ENCODE assay signal across 21 cellular contexts in the genomic region with DNA sequence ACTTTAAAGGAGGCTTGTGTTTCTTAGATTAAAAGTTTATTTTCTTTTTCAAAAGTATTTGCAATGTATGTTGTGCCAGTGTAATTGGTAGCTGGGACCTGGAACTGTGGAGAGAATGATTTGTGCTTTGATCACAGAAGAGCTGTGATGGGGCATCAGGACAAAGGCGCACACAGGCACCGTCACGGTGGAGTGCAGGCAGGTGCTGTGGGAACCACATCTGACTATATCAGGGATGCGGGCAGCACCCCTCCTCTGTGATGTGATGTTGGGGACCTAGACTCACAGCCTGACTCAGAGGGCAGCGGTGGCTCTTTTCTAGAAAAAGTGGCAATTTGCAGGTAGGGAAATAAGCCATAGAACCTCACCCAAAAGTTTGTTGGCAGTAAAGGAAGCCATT. TPM values are rescaled to one million over a fixed set of nuclear protein-coding genes. Genes with fewer than 3 reads are reported as not detected.
A peak's percentile ranks its signal among the peaks of the same experiment; 100 is the strongest.
DNase-seq lines count a peak whose midpoint lies in the region; ATAC-seq and TF ChIP-seq lines count a peak whose summit lies in the region.
"Had no signal": no experiment of that assay in that cellular context is flagged by ENCODE, and none has a peak within 500 bp of the region (broad histone marks: within the 10 kb centered on the region; RNA-seq: fewer than 3 reads in every experiment).

No MANE protein-coding gene starts in this region.

- CTCF ChIA-PET in activated CD4-positive, alpha-beta T cell treated with anti-CD3 and anti-CD28 coated beads for 36 hours (lab: Charles Lee): interaction anchor here (0.6 to 0.7 kb wide), 2 partner anchors 24 to 183 kb away, joined by 3 read pairs; no protein-coding TSS in a partner anchor

- H3K4me3 Mint-ChIP-seq in activated CD4-positive, alpha-beta T cell treated with anti-CD3 and anti-CD28 coated beads for 36 hours: no peak overlapping the region
- no peak overlapping the region for H3K4me3 Mint-ChIP-seq in activated CD4-positive, alpha-beta T cell treated with anti-CD3 and anti-CD28 coated beads, Interleukin-2, amount 10 ng/mL, durations not matched to agents 24 days and 14 days
- no peak overlapping the region for H3K4me3 Mint-ChIP-seq in GM23338
- no peak overlapping the region for H3K4me3 Mint-ChIP-seq in activated T-helper 1 cell treated with anti-CD3 and anti-CD28 coated beads, Interleukin-12 subunit alpha, Interleukin-12 subunit beta, Interleukin-2, Interleukin-4 antibody, amounts not matched to agents 30 ng/mL and 10 ng/mL and 1 ng/mL, durations not matched to agents 14 hours and 24 hours and 36 hours
- H3K4me3 Mint-ChIP-seq: activated naive CD4-positive, alpha-beta T cell treated with anti-CD3 and anti-CD28 coated beads, Interleukin-2, amount 10 ng/mL, durations not matched to agents 7 days and 5 days had no signal

- H4K20me1 ChIP-seq in GM23338 (replicated peaks; ENCODE audit: insufficient read depth) (no peaks in the 10 kb centered on the region), osteoblast (ENCODE audit: insufficient read depth, low read length) (no peaks in the 10 kb centered on the region)

- H3K9me3 ChIP-seq in osteoblast (ENCODE audit: low read depth, low read length) (no peaks in the 10 kb centered on the region), uterus (no peaks in the 10 kb centered on the region)
- H3K9me3 ChIP-seq: heart right ventricle, tibial nerve had no signal

- H3K4me1 ChIP-seq in GM23338 (ENCODE audit: insufficient read depth) (no peaks in the 10 kb centered on the region; the same call in 1 of the 2 replicates), osteoblast (ENCODE audit: insufficient read depth, low read length) (no peaks in the 10 kb centered on the region), uterus (no peaks in the 10 kb centered on the region)

- H3F3A ChIP-seq in GM23338 (replicated peaks; ENCODE audit: low read depth): no peaks in the 10 kb centered on the region

- H3K4me2 ChIP-seq in GM23338: no peak overlapping the region
- no peak overlapping the region for H3K4me2 ChIP-seq in osteoblast (ENCODE audit: insufficient read depth, low read length)

- H3K36me3 ChIP-seq in GM23338 (ENCODE audit: insufficient read depth) (no peaks in the 10 kb centered on the region), osteoblast (ENCODE audit: insufficient read depth, low read length) (no peaks in the 10 kb centered on the region), uterus (no peaks in the 10 kb centered on the region)
- H3K36me3 ChIP-seq: tibial nerve had no signal

- peak; percentile 19 for ATAC-seq in activated CD4-positive, alpha-beta T cell treated with anti-CD3 and anti-CD28 coated beads for 36 hours
- no peak; the same call in 2 of the 3 replicates for ATAC-seq in GM23338
- ATAC-seq: heart right ventricle, left ventricle myocardium superior had no signal

- POLR2A ChIA-PET in activated CD4-positive, alpha-beta T cell treated with anti-CD3 and anti-CD28 coated beads for 36 hours (lab: Charles Lee): interaction anchor here (0.6 kb wide), 1 partner anchor 41 kb away, joined by 5 read pairs; no protein-coding TSS in a partner anchor

- H3K4me1 Mint-ChIP-seq in activated CD4-positive, alpha-beta T cell treated with anti-CD3 and anti-CD28 coated beads for 36 hours: peaks cover 40% of the 10 kb centered on the region
- peaks cover 49% of the 10 kb centered on the region for H3K4me1 Mint-ChIP-seq in activated CD4-positive, alpha-beta T cell treated with anti-CD3 and anti-CD28 coated beads, Interleukin-2, amount 10 ng/mL, durations not matched to agents 24 days and 14 days
- peaks cover 12% of the 10 kb centered on the region for H3K4me1 Mint-ChIP-seq in GM23338
- peaks cover 58% of the 10 kb centered on the region for H3K4me1 Mint-ChIP-seq in activated T-helper 1 cell treated with anti-CD3 and anti-CD28 coated beads, Interleukin-12 subunit alpha, Interleukin-12 subunit beta, Interleukin-2, Interleukin-4 antibody, amounts not matched to agents 30 ng/mL and 10 ng/mL and 1 ng/mL, durations not matched to agents 14 hours and 24 hours and 36 hours (ENCODE audit: low read depth)

- peaks cover 84% of the 10 kb centered on the region for H3K36me3 Mint-ChIP-seq in activated CD4-positive, alpha-beta T cell treated with anti-CD3 and anti-CD28 coated beads for 36 hours (ENCODE audit: low read depth)
- peaks cover 83% of the 10 kb centered on the region for H3K36me3 Mint-ChIP-seq in activated CD4-positive, alpha-beta T cell treated with anti-CD3 and anti-CD28 coated beads, Interleukin-2, amount 10 ng/mL, durations not matched to agents 24 days and 14 days (ENCODE audit: low read depth)
- H3K36me3 Mint-ChIP-seq in GM23338 (ENCODE audit: low read depth): no peaks in the 10 kb centered on the region
- peaks cover 66% of the 10 kb centered on the region for H3K36me3 Mint-ChIP-seq in activated T-helper 1 cell treated with anti-CD3 and anti-CD28 coated beads, Interleukin-12 subunit alpha, Interleukin-12 subunit beta, Interleukin-2, Interleukin-4 antibody, amounts not matched to agents 30 ng/mL and 10 ng/mL and 1 ng/mL, durations not matched to agents 14 hours and 24 hours and 36 hours (ENCODE audit: low read depth)

- no peak for TF ChIP-seq POLR2A in uterus (IDR thresholded peaks at IDR 0.05)

- no peaks in the 10 kb centered on the region for H3K27me3 Mint-ChIP-seq in activated CD4-positive, alpha-beta T cell treated with anti-CD3 and anti-CD28 coated beads for 36 hours
- H3K27me3 Mint-ChIP-seq in activated CD4-positive, alpha-beta T cell treated with anti-CD3 and anti-CD28 coated beads, Interleukin-2, amount 10 ng/mL, durations not matched to agents 24 days and 14 days: no peaks in the 10 kb centered on the region
- peaks cover 1% of the 10 kb centered on the region for H3K27me3 Mint-ChIP-seq in GM23338 (ENCODE audit: insufficient read depth, low read depth, poor library complexity)
- no peaks in the 10 kb centered on the region for H3K27me3 Mint-ChIP-seq in activated T-helper 1 cell treated with anti-CD3 and anti-CD28 coated beads, Interleukin-12 subunit alpha, Interleukin-12 subunit beta, Interleukin-2, Interleukin-4 antibody, amounts not matched to agents 30 ng/mL and 10 ng/mL and 1 ng/mL, durations not matched to agents 14 hours and 24 hours and 36 hours (ENCODE audit: insufficient read depth)
- H3K27me3 Mint-ChIP-seq: activated naive CD4-positive, alpha-beta T cell treated with anti-CD3 and anti-CD28 coated beads, Interleukin-2, amount 10 ng/mL, durations not matched to agents 7 days and 5 days had no signal

- H3K27ac ChIP-seq in GM23338 (ENCODE audit: low read depth) (no peak overlapping the region), coronary artery (no peak overlapping the region), osteoblast (ENCODE audit: low read depth, low read length) (no peak overlapping the region), uterus (no peak overlapping the region)
- H3K27ac ChIP-seq: heart right ventricle, tibial nerve had no signal

- intact Hi-C loops in activated CD4-positive, alpha-beta T cell treated with anti-CD3 and anti-CD28 coated beads for 36 hours (cut with DNase I, micrococcal nuclease): no loop called here
- intact Hi-C loops in activated CD4-positive, alpha-beta T cell treated with anti-CD3 and anti-CD28 coated beads, Interleukin-2, amount 10 ng/mL, durations not matched to agents 24 days and 14 days (cut with micrococcal nuclease): no loop called here
- intact Hi-C loops in activated T-helper 1 cell treated with anti-CD3 and anti-CD28 coated beads, Interleukin-12 subunit alpha, Interleukin-12 subunit beta, Interleukin-2, Interleukin-4 antibody, amounts not matched to agents 30 ng/mL and 10 ng/mL and 1 ng/mL, durations not matched to agents 14 hours and 24 hours and 36 hours (cut with micrococcal nuclease): no loop called here
- intact Hi-C loops in uterus (cut with DNase I; ENCODE audit: low total_unique reads): no loop called here

- H3K4me3 ChIP-seq in GM23338: no peak overlapping the region
- H3K4me3 ChIP-seq in coronary artery: no peak overlapping the region
- H3K4me3 ChIP-seq in osteoblast (ENCODE audit: insufficient read depth, low read length): no peak overlapping the region
- no peak overlapping the region for H3K4me3 ChIP-seq in uterus
- H3K4me3 ChIP-seq: heart right ventricle, tibial nerve had no signal

- TF ChIP-seq CTCF in GM23338 (conservative IDR thresholded peaks at IDR 0.05; ENCODE audit: low read depth in 2 of 2): no peak
- TF ChIP-seq CTCF in coronary artery (IDR thresholded peaks at IDR 0.05): no peak
- TF ChIP-seq CTCF in osteoblast (IDR thresholded peaks at IDR 0.05; ENCODE audit: extremely low read depth, low read depth, low read length): no peak
- no peak for TF ChIP-seq CTCF in uterus (IDR thresholded peaks at IDR 0.05)

- no peaks in the 10 kb centered on the region for H3K9me2 ChIP-seq in GM23338 (ENCODE audit: insufficient read depth)

- no peak for DNase-seq in activated CD4-positive, alpha-beta T cell treated with anti-CD3 and anti-CD28 coated beads for 36 hours
- DNase-seq in activated CD4-positive, alpha-beta T cell treated with anti-CD3 and anti-CD28 coated beads, Interleukin-2, amount 10 ng/mL, durations not matched to agents 24 days and 14 days: no peak
- DNase-seq in GM23338 (ENCODE audit: low spot score): no peak
- peak; percentile 46 for DNase-seq in coronary artery (ENCODE audit: low spot score)
- peak; percentile 10 for DNase-seq in osteoblast (ENCODE audit: insufficient read length, low spot score, missing footprints)
- DNase-seq in HT-29 (ENCODE audit: low spot score): no peak
- no peak for DNase-seq in activated T-helper 1 cell treated with anti-CD3 and anti-CD28 coated beads, Interleukin-12 subunit alpha, Interleukin-12 subunit beta, Interleukin-2, Interleukin-4 antibody, amounts not matched to agents 30 ng/mL and 10 ng/mL and 1 ng/mL, durations not matched to agents 14 hours and 24 hours and 36 hours (ENCODE audit: low spot score)
- no peak for DNase-seq in uterus
- DNase-seq: activated CD4-positive, alpha-beta T cell treated with anti-CD3 and anti-CD28 coated beads for 1 hour; activated naive CD4-positive, alpha-beta T cell treated with anti-CD3 and anti-CD28 coated beads, Interleukin-2, amount 10 ng/mL, durations not matched to agents 7 days and 5 days; Calu3; cerebellar nuclear complex; heart right ventricle; KBM-7; left ventricle myocardium superior; NCI-H2171 treated with DMSO at 0.1 percent for 48 hours; NCI-H69; small intestine; stimulated activated CD4-positive, alpha-beta T cell treated with anti-CD3 and anti-CD28 coated beads, Interleukin-2, amount 100 ng/mL, for 24 hours; stimulated activated naive CD4-positive, alpha-beta T cell treated with Interleukin-2 at 50 U/mL for 16 hours had no signal

- H3K27me3 ChIP-seq in GM23338 (ENCODE audit: insufficient read depth) (no peaks in the 10 kb centered on the region), osteoblast (ENCODE audit: insufficient read depth, low read length) (no peaks in the 10 kb centered on the region), uterus (no peaks in the 10 kb centered on the region)
- H3K27me3 ChIP-seq: heart right ventricle, tibial nerve had no signal

- H2AFZ ChIP-seq in GM23338: peak overlapping the region; percentile 59; the same call in 1 of the 2 replicates
- no peak overlapping the region for H2AFZ ChIP-seq in osteoblast (ENCODE audit: low read length)

- H3K27ac Mint-ChIP-seq in activated CD4-positive, alpha-beta T cell treated with anti-CD3 and anti-CD28 coated beads for 36 hours: no peak overlapping the region
- no peak overlapping the region for H3K27ac Mint-ChIP-seq in activated CD4-positive, alpha-beta T cell treated with anti-CD3 and anti-CD28 coated beads, Interleukin-2, amount 10 ng/mL, durations not matched to agents 24 days and 14 days
- H3K27ac Mint-ChIP-seq in GM23338: no peak overlapping the region
- H3K27ac Mint-ChIP-seq in activated T-helper 1 cell treated with anti-CD3 and anti-CD28 coated beads, Interleukin-12 subunit alpha, Interleukin-12 subunit beta, Interleukin-2, Interleukin-4 antibody, amounts not matched to agents 30 ng/mL and 10 ng/mL and 1 ng/mL, durations not matched to agents 14 hours and 24 hours and 36 hours: no peak overlapping the region
- H3K27ac Mint-ChIP-seq: activated naive CD4-positive, alpha-beta T cell treated with anti-CD3 and anti-CD28 coated beads, Interleukin-2, amount 10 ng/mL, durations not matched to agents 7 days and 5 days had no signal

- no peaks in the 10 kb centered on the region for H3K9me3 Mint-ChIP-seq in activated CD4-positive, alpha-beta T cell treated with anti-CD3 and anti-CD28 coated beads for 36 hours (ENCODE audit: low read depth)
- no peaks in the 10 kb centered on the region for H3K9me3 Mint-ChIP-seq in activated CD4-positive, alpha-beta T cell treated with anti-CD3 and anti-CD28 coated beads, Interleukin-2, amount 10 ng/mL, durations not matched to agents 24 days and 14 days
- no peaks in the 10 kb centered on the region for H3K9me3 Mint-ChIP-seq in GM23338
- H3K9me3 Mint-ChIP-seq in activated T-helper 1 cell treated with anti-CD3 and anti-CD28 coated beads, Interleukin-12 subunit alpha, Interleukin-12 subunit beta, Interleukin-2, Interleukin-4 antibody, amounts not matched to agents 30 ng/mL and 10 ng/mL and 1 ng/mL, durations not matched to agents 14 hours and 24 hours and 36 hours: peaks cover 3% of the 10 kb centered on the region
- H3K9me3 Mint-ChIP-seq: activated naive CD4-positive, alpha-beta T cell treated with anti-CD3 and anti-CD28 coated beads, Interleukin-2, amount 10 ng/mL, durations not matched to agents 7 days and 5 days had no signal

- H3K79me2 ChIP-seq in GM23338 (replicated peaks; ENCODE audit: insufficient read depth) (no peaks in the 10 kb centered on the region), osteoblast (ENCODE audit: insufficient read depth, low read length) (no peaks in the 10 kb centered on the region)

RNA-seq across cellular contexts. Expression of a gene that starts 34.5 kb away (rescaled TPM):
- total RNA-seq in activated CD4-positive, alpha-beta T cell treated with anti-CD3 and anti-CD28 coated beads for 36 hours: 100 to 1,000 TPM; 163 to 180 TPM
- total RNA-seq in activated CD4-positive, alpha-beta T cell treated with anti-CD3 and anti-CD28 coated beads, Interleukin-2, amount 10 ng/mL, durations not matched to agents 24 days and 14 days: 102 and 106 TPM in 2 replicates
- 0.07 TPM in 1 of 2 replicates, not detected in the other for total RNA-seq in GM23338 (2014; rRNA removed; shearing (Covaris generic))
- not detected in 2 replicates for polyA plus RNA-seq in GM23338 (2016; fragmentation: Nextera tagmentation; extraction: Ambion mirVana)
- total RNA-seq in osteoblast (1.5 and 2.2 TPM in 2 replicates), uterus (10 to 100 TPM in 1 of 4 donors, 1 to 10 TPM in 2, under 1 TPM in 1; 0.51 to 12.4 (median 3.3) TPM)
- 0.41 and 0.94 TPM in 2 replicates for total RNA-seq in HT-29 (2014; rRNA removed; shearing (Covaris generic))
- 123 and 139 TPM in 2 replicates for total RNA-seq in activated T-helper 1 cell treated with anti-CD3 and anti-CD28 coated beads, Interleukin-12 subunit alpha, Interleukin-12 subunit beta, Interleukin-2, Interleukin-4 antibody, amounts not matched to agents 30 ng/mL and 10 ng/mL and 1 ng/mL, durations not matched to agents 14 hours and 24 hours and 36 hours

RNA-seq across cellular contexts. Expression of a gene that starts 39.8 kb away (rescaled TPM):
- 100 to 1,000 TPM; 116 to 118 TPM for total RNA-seq in activated CD4-positive, alpha-beta T cell treated with anti-CD3 and anti-CD28 coated beads for 36 hours
- total RNA-seq in activated CD4-positive, alpha-beta T cell treated with anti-CD3 and anti-CD28 coated beads, Interleukin-2, amount 10 ng/mL, durations not matched to agents 24 days and 14 days: 103 and 110 TPM in 2 replicates
- 60.9 and 71.6 TPM in 2 replicates for total RNA-seq in GM23338 (2014; rRNA removed; shearing (Covaris generic))
- polyA plus RNA-seq in GM23338 (2016; fragmentation: Nextera tagmentation; extraction: Ambion mirVana): 235 and 241 TPM in 2 replicates
- total RNA-seq in osteoblast (54.3 and 70.4 TPM in 2 replicates), uterus (100 to 1,000 TPM in 3 of 4 donors, 10 to 100 TPM in 1; 68.2 to 134 (median 114) TPM)
- total RNA-seq in HT-29 (2014; rRNA removed; shearing (Covaris generic)): 37.5 and 54.7 TPM in 2 replicates
- 103 and 105 TPM in 2 replicates for total RNA-seq in activated T-helper 1 cell treated with anti-CD3 and anti-CD28 coated beads, Interleukin-12 subunit alpha, Interleukin-12 subunit beta, Interleukin-2, Interleukin-4 antibody, amounts not matched to agents 30 ng/mL and 10 ng/mL and 1 ng/mL, durations not matched to agents 14 hours and 24 hours and 36 hours

Comparison
In these comparisons a context has a peak if more than half of its experiments do, and no peak if none do; other contexts are left out.
1. DNase-seq: peak in coronary artery (single experiment) and osteoblast (single experiment); none in activated CD4-positive, alpha-beta T cell treated with anti-CD3 and anti-CD28 coated beads for 36 hours (single experiment), activated CD4-positive, alpha-beta T cell treated with anti-CD3 and anti-CD28 coated beads, Interleukin-2, amount 10 ng/mL, durations not matched to agents 24 days and 14 days (single experiment), GM23338 (single experiment), HT-29 (single experiment), activated T-helper 1 cell treated with anti-CD3 and anti-CD28 coated beads, Interleukin-12 subunit alpha, Interleukin-12 subunit beta, Interleukin-2, Interleukin-4 antibody, amounts not matched to agents 30 ng/mL and 10 ng/mL and 1 ng/mL, durations not matched to agents 14 hours and 24 hours and 36 hours (single experiment) and uterus (0 of 2).